ENCODE assay signal across 1 cellular context in genomic region chr11:2684581-2684980, GRCh38.
TF ChIP-seq lines count a peak whose summit lies in the region.

No MANE protein-coding gene starts in this region.

TF ChIP-seq in IMR-90, 13 proteins besides CTCF, POLR2A, EP300 and RAD21:
- no peak for TF ChIP-seq NFE2L2 (IDR thresholded peaks at IDR 0.05; ENCODE audit: low read depth, low read length)
- no peak for TF ChIP-seq CEBPB (IDR thresholded peaks at IDR 0.05; ENCODE audit: low read depth, low read length)
- no peak for TF ChIP-seq FOS (IDR thresholded peaks at IDR 0.05; ENCODE audit: low read depth, low read length)
- TF ChIP-seq MXI1 (IDR thresholded peaks at IDR 0.05; ENCODE audit: borderline replicate concordance, low read depth, low read length): no peak
- TF ChIP-seq MAZ (IDR thresholded peaks at IDR 0.05; ENCODE audit: borderline replicate concordance, low read depth, low read length): no peak
- TF ChIP-seq RFX5 (IDR thresholded peaks at IDR 0.05; ENCODE audit: low read depth, low read length): no peak
- TF ChIP-seq MAFK (IDR thresholded peaks at IDR 0.05; ENCODE audit: low read depth, low read length): no peak
- TF ChIP-seq ELK1 (IDR thresholded peaks at IDR 0.05; ENCODE audit: borderline replicate concordance, low read depth, low read length): no peak
- TF ChIP-seq CHD1 (IDR thresholded peaks at IDR 0.05; ENCODE audit: low read depth, low read length): no peak
- TF ChIP-seq SMC3 (IDR thresholded peaks at IDR 0.05; ENCODE audit: low read depth, low read length): no peak
- no peak for TF ChIP-seq BHLHE40 (IDR thresholded peaks at IDR 0.05; ENCODE audit: low read depth, low read length)
TF ChIP-seq in IMR-90: peak in this region for 0.
